In the genomic region with DNA sequence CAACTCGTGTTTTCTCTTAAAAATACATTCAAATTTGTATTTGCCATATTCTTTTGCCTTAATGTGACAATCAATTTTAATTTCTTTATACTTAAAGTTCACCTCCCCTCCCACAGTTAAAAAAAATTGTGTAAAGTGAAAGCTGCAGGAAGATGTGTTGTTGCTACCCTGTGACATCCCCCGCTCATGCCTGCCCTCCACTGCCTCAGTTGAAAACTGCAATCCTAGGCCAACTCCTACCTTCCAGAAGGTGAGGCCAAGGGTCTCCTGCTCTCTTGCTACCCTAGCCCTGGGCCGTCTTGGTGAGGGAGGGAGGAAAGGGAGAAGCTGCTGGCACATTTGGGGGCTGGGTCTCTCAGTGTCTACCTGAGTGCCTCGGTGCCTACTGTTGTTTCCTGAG, we compare ENCODE assay signal across 9 cellular contexts. TPM values are rescaled to one million over a fixed set of nuclear protein-coding genes. Genes with fewer than 3 reads are reported as not detected.
DNase-seq lines count a peak whose midpoint lies in the region; ATAC-seq lines count a peak whose summit lies in the region.
"Had no signal": no experiment of that assay in that cellular context is flagged by ENCODE, and none has a peak within 500 bp of the region (broad histone marks: within the 10 kb centered on the region; RNA-seq: fewer than 3 reads in every experiment).

No MANE protein-coding gene starts in this region.

- no peak overlapping the region for H3K9ac ChIP-seq in GM23248

- 36 to 48% methylated on average over 4 of the region's 4 CpGs for WGBS in GM23248 (ENCODE audit: low coverage in 1 of 2, low lambda C conversion rate in 2 of 2, missing lambda C conversion rate in 2 of 2), 2 experiments

- no peak overlapping the region for H2AFZ ChIP-seq in GM23248

- H4K20me1 ChIP-seq in GM23248 (ENCODE audit: insufficient read depth): no peaks in the 10 kb centered on the region

- no peak overlapping the region for H3K4me2 ChIP-seq in GM23248 (ENCODE audit: unreplicated experiment)

- peaks cover 11% of the 10 kb centered on the region for H3K4me1 ChIP-seq in effector memory CD4-positive, alpha-beta T cell (ENCODE audit: control insufficient read depth, insufficient read depth, low read length, poor library complexity, severe bottlenecking)
- no peaks in the 10 kb centered on the region for H3K4me1 ChIP-seq in GM23248 (ENCODE audit: insufficient read depth)

- H3K27me3 ChIP-seq in effector memory CD4-positive, alpha-beta T cell (replicated peaks; ENCODE audit: control insufficient read depth, insufficient read depth, low read length, poor library complexity, severe bottlenecking): no peaks in the 10 kb centered on the region
- H3K27me3 ChIP-seq in GM23248 (replicated peaks; ENCODE audit: insufficient read depth): peaks cover 10% of the 10 kb centered on the region; the same call in 1 of the 2 replicates

- H3K36me3 ChIP-seq in effector memory CD4-positive, alpha-beta T cell (ENCODE audit: control insufficient read depth, insufficient read depth, low read length): no peaks in the 10 kb centered on the region
- no peaks in the 10 kb centered on the region for H3K36me3 ChIP-seq in GM23248 (ENCODE audit: low read depth)
- H3K36me3 ChIP-seq: thoracic aorta had no signal

- no peaks in the 10 kb centered on the region for H3K9me3 ChIP-seq in effector memory CD4-positive, alpha-beta T cell (ENCODE audit: control insufficient read depth, low read length)
- no peaks in the 10 kb centered on the region for H3K9me3 ChIP-seq in GM23248 (ENCODE audit: low read depth)
- H3K9me3 ChIP-seq: thoracic aorta had no signal

- in situ Hi-C loops in GM23248 (cut with MboI): no loop called here

- no peak overlapping the region for H3K4me3 ChIP-seq in effector memory CD4-positive, alpha-beta T cell (ENCODE audit: insufficient read depth, low read depth, low read length, poor library complexity, severe bottlenecking)
- no peak overlapping the region for H3K4me3 ChIP-seq in GM23248
- H3K4me3 ChIP-seq: thoracic aorta had no signal

- ATAC-seq in GM18517 (IDR thresholded peaks at IDR 0.05; ENCODE audit: unreplicated experiment): no peak
- no peak for ATAC-seq in HG02571 (IDR thresholded peaks at IDR 0.05; ENCODE audit: unreplicated experiment)

- H3K27ac ChIP-seq in effector memory CD4-positive, alpha-beta T cell (ENCODE audit: insufficient read depth, low read length, poor library complexity, severe bottlenecking): no peak overlapping the region
- H3K27ac ChIP-seq in GM23248: no peak overlapping the region
- H3K27ac ChIP-seq: thoracic aorta had no signal

- no peaks in the 10 kb centered on the region for H3F3A ChIP-seq in GM23248 (ENCODE audit: insufficient read depth)

- H3K9me2 ChIP-seq in GM23248 (ENCODE audit: insufficient read depth): no peaks in the 10 kb centered on the region

- DNase-seq in HT1080 (ENCODE audit: low read depth): peak; percentile 40
- peak; percentile 42 for DNase-seq in activated CD4-positive, alpha-beta T cell treated with anti-CD3 and anti-CD28 coated beads for 1 hour
- DNase-seq in effector memory CD4-positive, alpha-beta T cell: peak; percentile 2 to 27 (median 19)
- peak; percentile 49 to 60 for DNase-seq in stimulated activated CD4-positive, alpha-beta T cell treated with anti-CD3 and anti-CD28 coated beads, Interleukin-4, amount 100 ng/mL, for 4 hours
- DNase-seq in AML-193 (lab: John Stamatoyannopoulos, UW): no peak
- DNase-seq in GM23248: no peak

- no peaks in the 10 kb centered on the region for H3K79me2 ChIP-seq in GM23248 (ENCODE audit: insufficient read depth)

RNA-seq across cellular contexts. Expression of gene CMTM7, which starts 57.0 kb away (rescaled TPM):
- total RNA-seq in HT1080 (2014; rRNA removed; shearing (Covaris generic)): 39.2 and 57.9 TPM in 2 replicates
- 146 and 165 TPM in 2 replicates for polyA plus RNA-seq in HT1080 (2015; cell fraction: cytosol; rRNA removed)
- 79.1 and 84.8 TPM in 2 replicates for polyA plus RNA-seq in HT1080 (2015; cell fraction: nucleus; rRNA removed)
- total RNA-seq in GM23248 (2014; rRNA removed; shearing (Covaris generic)): 6.3 and 7.1 TPM in 2 replicates
- polyA plus RNA-seq in GM23248 (2016; fragmentation: Nextera tagmentation; extraction: Ambion mirVana): 21.5 and 23.0 TPM in 2 replicates

Comparison
In these comparisons a context has a peak if more than half of its experiments do, and no peak if none do; other contexts are left out.
1. DNase-seq: peak in HT1080 (single experiment), activated CD4-positive, alpha-beta T cell treated with anti-CD3 and anti-CD28 coated beads for 1 hour (single experiment), effector memory CD4-positive, alpha-beta T cell (3 of 3) and stimulated activated CD4-positive, alpha-beta T cell treated with anti-CD3 and anti-CD28 coated beads, Interleukin-4, amount 100 ng/mL, for 4 hours (2 of 2); none in AML-193 (0 of 2) and GM23248 (single experiment).